ENCODE assay signal across 18 cellular contexts in genomic region chr12:107351716-107352115, GRCh38.
DNase-seq lines count a peak whose midpoint lies in the region; ATAC-seq and TF ChIP-seq lines count a peak whose summit lies in the region.
"Had no signal": no experiment of that assay in that cellular context is flagged by ENCODE, and none has a peak within 500 bp of the region (broad histone marks: within the 10 kb centered on the region; RNA-seq: fewer than 3 reads in every experiment).

No MANE protein-coding gene starts in this region.

- BruUV-seq in IMR-90 (replicated peaks; lab: Mats Ljungman, UMichigan) = no TSS peak

- peak overlapping the region; percentile 79 for H3K27ac Mint-ChIP-seq in activated CD4-positive, alpha-beta T cell treated with anti-CD3 and anti-CD28 coated beads for 36 hours
- H3K27ac Mint-ChIP-seq in activated naive CD8-positive, alpha-beta T cell treated with anti-CD3 and anti-CD28 coated beads, Interleukin-2, amount 50 U/mL, for 24 hours = peak overlapping the region; percentile 83
- H3K27ac Mint-ChIP-seq in natural killer cell = peak overlapping the region; percentile 19 to 68
- H3K27ac Mint-ChIP-seq: naive B cell had no signal

- H2BK15ac ChIP-seq in IMR-90 (ENCODE audit: low read depth, low read length) = no peak overlapping the region

- H3K9me3 Mint-ChIP-seq in activated CD4-positive, alpha-beta T cell treated with anti-CD3 and anti-CD28 coated beads for 36 hours (ENCODE audit: low read depth) = peaks cover 6% of the 10 kb centered on the region
- peaks cover 14% of the 10 kb centered on the region for H3K9me3 Mint-ChIP-seq in activated naive CD8-positive, alpha-beta T cell treated with anti-CD3 and anti-CD28 coated beads, Interleukin-2, amount 50 U/mL, for 24 hours
- no peaks in the 10 kb centered on the region for H3K9me3 Mint-ChIP-seq in natural killer cell

- no peaks in the 10 kb centered on the region for H4K20me1 ChIP-seq in IMR-90 (ENCODE audit: insufficient read depth, low read length)

- H2AK9ac ChIP-seq in IMR-90 (replicated peaks; ENCODE audit: low read depth, low read length, poor library complexity) = no peak overlapping the region

- ATAC-seq in activated CD4-positive, alpha-beta T cell treated with anti-CD3 and anti-CD28 coated beads for 36 hours = no peak
- ATAC-seq in IMR-90 (ENCODE audit: low read depth) (no peak), natural killer cell (no peak), GM21723 (IDR thresholded peaks at IDR 0.05; ENCODE audit: unreplicated experiment) (no peak)
- no peak for ATAC-seq in activated naive CD8-positive, alpha-beta T cell treated with anti-CD3 and anti-CD28 coated beads, Interleukin-2, amount 50 U/mL, for 24 hours

- H2BK120ac ChIP-seq in IMR-90 (ENCODE audit: low read depth, low read length) = no peak overlapping the region

- no peaks in the 10 kb centered on the region for H3K27me3 Mint-ChIP-seq in activated CD4-positive, alpha-beta T cell treated with anti-CD3 and anti-CD28 coated beads for 36 hours
- H3K27me3 Mint-ChIP-seq in activated naive CD8-positive, alpha-beta T cell treated with anti-CD3 and anti-CD28 coated beads, Interleukin-2, amount 50 U/mL, for 24 hours = no peaks in the 10 kb centered on the region
- no peaks in the 10 kb centered on the region for H3K27me3 Mint-ChIP-seq in natural killer cell (ENCODE audit: low read depth in 2 of 2)

- H4K5ac ChIP-seq in IMR-90 (ENCODE audit: low read depth, low read length) = no peak overlapping the region

- H4K91ac ChIP-seq in IMR-90 (ENCODE audit: insufficient read depth, low read depth, low read length) = no peak overlapping the region

- H3K4me1 Mint-ChIP-seq in activated CD4-positive, alpha-beta T cell treated with anti-CD3 and anti-CD28 coated beads for 36 hours = peaks cover 55% of the 10 kb centered on the region
- H3K4me1 Mint-ChIP-seq in activated naive CD8-positive, alpha-beta T cell treated with anti-CD3 and anti-CD28 coated beads, Interleukin-2, amount 50 U/mL, for 24 hours = peaks cover 78% of the 10 kb centered on the region
- peaks cover 39 to 49% of the 10 kb centered on the region in 2 donors for H3K4me1 Mint-ChIP-seq in natural killer cell

- 0 out of 2 replicates have a peak, but pooled peaks cover 2% of the 10 kb centered on the region for H3K27me3 ChIP-seq in IMR-90 (ENCODE audit: control insufficient read depth, insufficient read depth, low read length)
- H3K27me3 ChIP-seq: SJSA1 had no signal

- H3K14ac ChIP-seq in IMR-90 (replicated peaks; ENCODE audit: low read depth, low read length) = no peak overlapping the region

- H3K9me3 ChIP-seq in IMR-90 (ENCODE audit: control insufficient read depth, insufficient read depth, low read length) = peaks cover 3% of the 10 kb centered on the region; the same call in 1 of the 2 replicates
- H3K9me3 ChIP-seq: adrenal gland, SJSA1 had no signal

- DNase-seq in activated CD4-positive, alpha-beta T cell treated with anti-CD3 and anti-CD28 coated beads for 36 hours = no peak
- DNase-seq in activated CD4-positive, alpha-beta T cell treated with anti-CD3 and anti-CD28 coated beads, Interleukin-2, amount 50 U/mL, for 48 hours = no peak
- DNase-seq in IMR-90 (peak; percentile 36), natural killer cell (no peak), GM10266 (ENCODE audit: extremely low spot score) (no peak), cerebellar cortex (ENCODE audit: low spot score) (no peak)
- DNase-seq in activated naive CD8-positive, alpha-beta T cell treated with anti-CD3 and anti-CD28 coated beads, Interleukin-2, amount 50 U/mL, for 24 hours = no peak
- DNase-seq: 8988T; adrenal gland; heart right ventricle; immature natural killer cell; naive B cell; NCI-H2171; NCI-H774; stimulated activated CD4-positive, alpha-beta T cell treated with anti-CD3 and anti-CD28 coated beads, Interleukin-4, amount 100 ng/mL, for 24 hours; T1000 had no signal

- no peak overlapping the region for H3K56ac ChIP-seq in IMR-90 (ENCODE audit: extremely low read depth, insufficient read depth, low read length)

- no peak overlapping the region for H3K9ac ChIP-seq in IMR-90 (ENCODE audit: low read depth, low read length)

- no peak overlapping the region for H2AFZ ChIP-seq in IMR-90 (replicated peaks; ENCODE audit: low read length, poor library complexity)

- H2BK5ac ChIP-seq in IMR-90 (ENCODE audit: low read depth, low read length, poor library complexity, severe bottlenecking) = no peak overlapping the region

- CTCF ChIA-PET in activated CD4-positive, alpha-beta T cell treated with anti-CD3 and anti-CD28 coated beads for 36 hours (lab: Charles Lee) = no interaction called here
- CTCF ChIA-PET in IMR-90 (lab: Yijun Ruan, JAX) = no interaction called here

- H3K18ac ChIP-seq in IMR-90 (ENCODE audit: low read depth, low read length) = no peak overlapping the region

- H3K36me3 ChIP-seq in IMR-90 (ENCODE audit: control insufficient read depth, insufficient read depth, low read length) = no peaks in the 10 kb centered on the region
- H3K36me3 ChIP-seq: adrenal gland, heart right ventricle, SJSA1 had no signal

- H3K4ac ChIP-seq in IMR-90 (ENCODE audit: low read depth, low read length) = no peak overlapping the region

- intact Hi-C loops in activated CD4-positive, alpha-beta T cell treated with anti-CD3 and anti-CD28 coated beads for 36 hours (cut with DNase I, micrococcal nuclease) = loop anchor here (1.0 to 2.0 kb wide), 2 partner anchors 17 to 31 kb away; no protein-coding TSS in a partner anchor
- intact Hi-C loops in IMR-90 (cut with micrococcal nuclease) = no loop called here
- intact Hi-C loops in natural killer cell (cut with micrococcal nuclease) = no loop called here

- TF ChIP-seq RAD21 in IMR-90 (IDR thresholded peaks at IDR 0.05; ENCODE audit: low read length) = no peak

- no peak overlapping the region for H3K27ac ChIP-seq in IMR-90 (ENCODE audit: insufficient read depth, low read length)
- H3K27ac ChIP-seq: adrenal gland, heart right ventricle, SJSA1 had no signal

- peaks cover 4% of the 10 kb centered on the region; the same call in 1 of the 2 replicates for H3K9me1 ChIP-seq in IMR-90 (ENCODE audit: insufficient read depth, low read length)

- no peak overlapping the region for H4K8ac ChIP-seq in IMR-90 (ENCODE audit: low read depth in 2 of 2, low read length in 2 of 2)

- H3K36me3 Mint-ChIP-seq in activated CD4-positive, alpha-beta T cell treated with anti-CD3 and anti-CD28 coated beads for 36 hours (ENCODE audit: low read depth) = peaks cover 8% of the 10 kb centered on the region
- H3K36me3 Mint-ChIP-seq in activated naive CD8-positive, alpha-beta T cell treated with anti-CD3 and anti-CD28 coated beads, Interleukin-2, amount 50 U/mL, for 24 hours (ENCODE audit: low read depth) = peaks cover 11% of the 10 kb centered on the region
- H3K36me3 Mint-ChIP-seq in natural killer cell = no peaks in the 10 kb centered on the region
- H3K36me3 Mint-ChIP-seq: immature natural killer cell, naive B cell had no signal

- H2AK5ac ChIP-seq in IMR-90 (ENCODE audit: low read depth, low read length) = no peak overlapping the region

- H3K79me1 ChIP-seq in IMR-90 (ENCODE audit: low read depth in 1 of 2, low read length in 2 of 2) = no peaks in the 10 kb centered on the region; a peak in 1 of 4 replicates

- no peak for TF ChIP-seq POLR2A in IMR-90 (IDR thresholded peaks at IDR 0.05; ENCODE audit: low read depth, low read length)

- peaks cover 8% of the 10 kb centered on the region for H3K4me1 ChIP-seq in IMR-90 (ENCODE audit: control insufficient read depth, insufficient read depth, low read length)
- H3K4me1 ChIP-seq: adrenal gland had no signal

- no peak overlapping the region for H2BK20ac ChIP-seq in IMR-90 (ENCODE audit: low read depth, low read length)

- dilution Hi-C loops in IMR-90 (cut with HindIII; ENCODE audit: low sequenced_read_pairs, unreplicated experiment) = no loop called here

- in situ Hi-C loops in IMR-90 (cut with MboI; ENCODE audit: low sequenced_read_pairs) = no loop called here

- POLR2A ChIA-PET in activated CD4-positive, alpha-beta T cell treated with anti-CD3 and anti-CD28 coated beads for 36 hours (lab: Charles Lee) = no interaction called here
- POLR2A ChIA-PET in IMR-90 (lab: Charles Lee; ENCODE audit: unreplicated experiment) = no interaction called here

- H3K4me2 ChIP-seq in IMR-90 (ENCODE audit: low read depth, low read length) = no peak overlapping the region

- no peak overlapping the region for H3K23ac ChIP-seq in IMR-90 (ENCODE audit: low read depth, low read length)

- TF ChIP-seq CTCF in IMR-90 (conservative IDR thresholded peaks at IDR 0.05; ENCODE audit: low read depth, low read length) (no peak), natural killer cell (IDR thresholded peaks at IDR 0.05) (no peak), GM10266 (IDR thresholded peaks at IDR 0.05; ENCODE audit: control insufficient read depth, insufficient read depth, low read depth, missing control alignments) (no peak)

- H3K4me3 ChIP-seq in IMR-90 (ENCODE audit: insufficient read depth, low read depth, low read length) = no peak overlapping the region
- H3K4me3 ChIP-seq: adrenal gland, heart right ventricle, SJSA1 had no signal

- H3K4me3 Mint-ChIP-seq in activated CD4-positive, alpha-beta T cell treated with anti-CD3 and anti-CD28 coated beads for 36 hours = no peak overlapping the region
- H3K4me3 Mint-ChIP-seq in activated naive CD8-positive, alpha-beta T cell treated with anti-CD3 and anti-CD28 coated beads, Interleukin-2, amount 50 U/mL, for 24 hours = peak overlapping the region; percentile 32
- peak overlapping the region; percentile 42 for H3K4me3 Mint-ChIP-seq in natural killer cell
- H3K4me3 Mint-ChIP-seq: naive B cell had no signal

TF ChIP-seq in IMR-90, 13 proteins besides CTCF, POLR2A, EP300 and RAD21:
- TF ChIP-seq MAZ (IDR thresholded peaks at IDR 0.05; ENCODE audit: borderline replicate concordance, low read depth, low read length) (no peak), CHD1 (IDR thresholded peaks at IDR 0.05; ENCODE audit: low read depth, low read length) (no peak), ELK1 (IDR thresholded peaks at IDR 0.05; ENCODE audit: borderline replicate concordance, low read depth, low read length) (no peak), MXI1 (IDR thresholded peaks at IDR 0.05; ENCODE audit: borderline replicate concordance, low read depth, low read length) (no peak), NFE2L2 (IDR thresholded peaks at IDR 0.05; ENCODE audit: low read depth, low read length) (no peak), BHLHE40 (IDR thresholded peaks at IDR 0.05; ENCODE audit: low read depth, low read length) (no peak), SMC3 (IDR thresholded peaks at IDR 0.05; ENCODE audit: low read depth, low read length) (no peak)

Comparison
In these comparisons a context has a peak if more than half of its experiments do, and no peak if none do; other contexts are left out.
1. intact Hi-C loops: an anchor here in activated CD4-positive, alpha-beta T cell treated with anti-CD3 and anti-CD28 coated beads for 36 hours (1.0 to 2.0 kb wide); none called in IMR-90 and natural killer cell.